In the genomic region with DNA sequence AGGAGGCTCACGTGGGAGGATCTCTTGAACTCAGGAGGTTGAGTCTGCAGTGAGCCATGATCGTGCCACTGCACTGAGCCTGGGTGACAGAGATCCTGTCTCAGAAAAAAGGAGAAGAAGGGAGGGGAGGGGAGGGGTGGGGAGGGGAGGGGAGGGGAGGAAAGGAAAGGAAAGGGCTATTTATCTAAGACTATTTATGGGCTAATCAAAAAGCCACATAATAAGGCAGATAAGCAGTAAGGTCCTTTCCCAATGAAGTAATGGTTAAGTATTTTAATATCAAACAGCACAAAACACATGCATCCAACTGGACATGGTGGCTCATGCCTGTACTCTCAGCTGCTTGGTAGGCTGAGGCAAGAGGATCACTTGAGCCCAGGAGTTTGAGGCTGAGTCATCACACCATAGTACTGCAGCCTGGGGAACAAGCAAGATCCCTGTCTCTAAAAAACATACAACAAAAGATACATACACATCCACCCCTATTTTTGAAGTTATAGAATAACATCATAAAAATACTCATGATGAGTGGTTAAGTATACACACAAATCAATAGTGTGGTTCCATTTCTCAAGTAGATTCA, we compare ENCODE assay signal across 1 cellular context.
TF ChIP-seq lines count a peak whose summit lies in the region.

No MANE protein-coding gene starts in this region.

TF ChIP-seq in GM12878, 131 proteins besides CTCF, POLR2A, EP300 and RAD21:
- TF ChIP-seq, protein P1, sequence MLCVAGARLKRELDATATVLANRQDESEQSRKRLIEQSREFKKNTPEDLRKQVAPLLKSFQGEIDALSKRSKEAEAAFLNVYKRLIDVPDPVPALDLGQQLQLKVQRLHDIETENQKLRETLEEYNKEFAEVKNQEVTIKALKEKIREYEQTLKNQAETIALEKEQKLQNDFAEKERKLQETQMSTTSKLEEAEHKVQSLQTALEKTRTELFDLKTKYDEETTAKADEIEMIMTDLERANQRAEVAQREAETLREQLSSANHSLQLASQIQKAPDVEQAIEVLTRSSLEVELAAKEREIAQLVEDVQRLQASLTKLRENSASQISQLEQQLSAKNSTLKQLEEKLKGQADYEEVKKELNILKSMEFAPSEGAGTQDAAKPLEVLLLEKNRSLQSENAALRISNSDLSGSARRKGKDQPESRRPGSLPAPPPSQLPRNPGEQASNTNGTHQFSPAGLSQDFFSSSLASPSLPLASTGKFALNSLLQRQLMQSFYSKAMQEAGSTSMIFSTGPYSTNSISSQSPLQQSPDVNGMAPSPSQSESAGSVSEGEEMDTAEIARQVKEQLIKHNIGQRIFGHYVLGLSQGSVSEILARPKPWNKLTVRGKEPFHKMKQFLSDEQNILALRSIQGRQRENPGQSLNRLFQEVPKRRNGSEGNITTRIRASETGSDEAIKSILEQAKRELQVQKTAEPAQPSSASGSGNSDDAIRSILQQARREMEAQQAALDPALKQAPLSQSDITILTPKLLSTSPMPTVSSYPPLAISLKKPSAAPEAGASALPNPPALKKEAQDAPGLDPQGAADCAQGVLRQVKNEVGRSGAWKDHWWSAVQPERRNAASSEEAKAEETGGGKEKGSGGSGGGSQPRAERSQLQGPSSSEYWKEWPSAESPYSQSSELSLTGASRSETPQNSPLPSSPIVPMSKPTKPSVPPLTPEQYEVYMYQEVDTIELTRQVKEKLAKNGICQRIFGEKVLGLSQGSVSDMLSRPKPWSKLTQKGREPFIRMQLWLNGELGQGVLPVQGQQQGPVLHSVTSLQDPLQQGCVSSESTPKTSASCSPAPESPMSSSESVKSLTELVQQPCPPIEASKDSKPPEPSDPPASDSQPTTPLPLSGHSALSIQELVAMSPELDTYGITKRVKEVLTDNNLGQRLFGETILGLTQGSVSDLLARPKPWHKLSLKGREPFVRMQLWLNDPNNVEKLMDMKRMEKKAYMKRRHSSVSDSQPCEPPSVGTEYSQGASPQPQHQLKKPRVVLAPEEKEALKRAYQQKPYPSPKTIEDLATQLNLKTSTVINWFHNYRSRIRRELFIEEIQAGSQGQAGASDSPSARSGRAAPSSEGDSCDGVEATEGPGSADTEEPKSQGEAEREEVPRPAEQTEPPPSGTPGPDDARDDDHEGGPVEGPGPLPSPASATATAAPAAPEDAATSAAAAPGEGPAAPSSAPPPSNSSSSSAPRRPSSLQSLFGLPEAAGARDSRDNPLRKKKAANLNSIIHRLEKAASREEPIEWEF (IDR thresholded peaks at IDR 0.05; ENCODE audit: insufficient replicate concordance, low read depth, low read length), result no peak
- TF ChIP-seq HDGF (IDR thresholded peaks at IDR 0.05) (no peak), SP1 (IDR thresholded peaks at IDR 0.05; ENCODE audit: low read depth, low read length) (no peak), JUND (IDR thresholded peaks at IDR 0.05; ENCODE audit: low read depth, low read length) (no peak), CBX3 (IDR thresholded peaks at IDR 0.05; ENCODE audit: borderline replicate concordance, low read depth) (no peak), BRCA1 (IDR thresholded peaks at IDR 0.05; ENCODE audit: low read depth, low read length) (no peak), NFIC (IDR thresholded peaks at IDR 0.05; ENCODE audit: low read depth, low read length) (no peak), ZNF207 (IDR thresholded peaks at IDR 0.05; ENCODE audit: borderline replicate concordance) (no peak), POU2F2 (IDR thresholded peaks at IDR 0.05; ENCODE audit: borderline replicate concordance, low read depth, low read length) (no peak), RUNX3 (IDR thresholded peaks at IDR 0.05; ENCODE audit: low read length) (no peak), HDAC2 (IDR thresholded peaks at IDR 0.05) (no peak), CBX5 (IDR thresholded peaks at IDR 0.05; ENCODE audit: low read depth) (no peak)
- TF ChIP-seq, protein P2, sequence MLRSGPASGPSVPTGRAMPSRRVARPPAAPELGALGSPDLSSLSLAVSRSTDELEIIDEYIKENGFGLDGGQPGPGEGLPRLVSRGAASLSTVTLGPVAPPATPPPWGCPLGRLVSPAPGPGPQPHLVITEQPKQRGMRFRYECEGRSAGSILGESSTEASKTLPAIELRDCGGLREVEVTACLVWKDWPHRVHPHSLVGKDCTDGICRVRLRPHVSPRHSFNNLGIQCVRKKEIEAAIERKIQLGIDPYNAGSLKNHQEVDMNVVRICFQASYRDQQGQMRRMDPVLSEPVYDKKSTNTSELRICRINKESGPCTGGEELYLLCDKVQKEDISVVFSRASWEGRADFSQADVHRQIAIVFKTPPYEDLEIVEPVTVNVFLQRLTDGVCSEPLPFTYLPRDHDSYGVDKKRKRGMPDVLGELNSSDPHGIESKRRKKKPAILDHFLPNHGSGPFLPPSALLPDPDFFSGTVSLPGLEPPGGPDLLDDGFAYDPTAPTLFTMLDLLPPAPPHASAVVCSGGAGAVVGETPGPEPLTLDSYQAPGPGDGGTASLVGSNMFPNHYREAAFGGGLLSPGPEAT (IDR thresholded peaks at IDR 0.05; ENCODE audit: low read depth), result no peak
- TF ChIP-seq, protein P3, sequence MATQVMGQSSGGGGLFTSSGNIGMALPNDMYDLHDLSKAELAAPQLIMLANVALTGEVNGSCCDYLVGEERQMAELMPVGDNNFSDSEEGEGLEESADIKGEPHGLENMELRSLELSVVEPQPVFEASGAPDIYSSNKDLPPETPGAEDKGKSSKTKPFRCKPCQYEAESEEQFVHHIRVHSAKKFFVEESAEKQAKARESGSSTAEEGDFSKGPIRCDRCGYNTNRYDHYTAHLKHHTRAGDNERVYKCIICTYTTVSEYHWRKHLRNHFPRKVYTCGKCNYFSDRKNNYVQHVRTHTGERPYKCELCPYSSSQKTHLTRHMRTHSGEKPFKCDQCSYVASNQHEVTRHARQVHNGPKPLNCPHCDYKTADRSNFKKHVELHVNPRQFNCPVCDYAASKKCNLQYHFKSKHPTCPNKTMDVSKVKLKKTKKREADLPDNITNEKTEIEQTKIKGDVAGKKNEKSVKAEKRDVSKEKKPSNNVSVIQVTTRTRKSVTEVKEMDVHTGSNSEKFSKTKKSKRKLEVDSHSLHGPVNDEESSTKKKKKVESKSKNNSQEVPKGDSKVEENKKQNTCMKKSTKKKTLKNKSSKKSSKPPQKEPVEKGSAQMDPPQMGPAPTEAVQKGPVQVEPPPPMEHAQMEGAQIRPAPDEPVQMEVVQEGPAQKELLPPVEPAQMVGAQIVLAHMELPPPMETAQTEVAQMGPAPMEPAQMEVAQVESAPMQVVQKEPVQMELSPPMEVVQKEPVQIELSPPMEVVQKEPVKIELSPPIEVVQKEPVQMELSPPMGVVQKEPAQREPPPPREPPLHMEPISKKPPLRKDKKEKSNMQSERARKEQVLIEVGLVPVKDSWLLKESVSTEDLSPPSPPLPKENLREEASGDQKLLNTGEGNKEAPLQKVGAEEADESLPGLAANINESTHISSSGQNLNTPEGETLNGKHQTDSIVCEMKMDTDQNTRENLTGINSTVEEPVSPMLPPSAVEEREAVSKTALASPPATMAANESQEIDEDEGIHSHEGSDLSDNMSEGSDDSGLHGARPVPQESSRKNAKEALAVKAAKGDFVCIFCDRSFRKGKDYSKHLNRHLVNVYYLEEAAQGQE (IDR thresholded peaks at IDR 0.05; ENCODE audit: low read depth, low read length), result no peak
- TF ChIP-seq, protein P4, sequence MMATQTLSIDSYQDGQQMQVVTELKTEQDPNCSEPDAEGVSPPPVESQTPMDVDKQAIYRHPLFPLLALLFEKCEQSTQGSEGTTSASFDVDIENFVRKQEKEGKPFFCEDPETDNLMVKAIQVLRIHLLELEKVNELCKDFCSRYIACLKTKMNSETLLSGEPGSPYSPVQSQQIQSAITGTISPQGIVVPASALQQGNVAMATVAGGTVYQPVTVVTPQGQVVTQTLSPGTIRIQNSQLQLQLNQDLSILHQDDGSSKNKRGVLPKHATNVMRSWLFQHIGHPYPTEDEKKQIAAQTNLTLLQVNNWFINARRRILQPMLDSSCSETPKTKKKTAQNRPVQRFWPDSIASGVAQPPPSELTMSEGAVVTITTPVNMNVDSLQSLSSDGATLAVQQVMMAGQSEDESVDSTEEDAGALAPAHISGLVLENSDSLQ (IDR thresholded peaks at IDR 0.05), result no peak
